In genomic region chr1:211683396-211684297, GRCh38 we compare ENCODE assay signal across 1 cellular context.
TF ChIP-seq lines count a peak whose summit lies in the region.

No MANE protein-coding gene starts in this region.

TF ChIP-seq in GM12878, 131 proteins besides CTCF, POLR2A, EP300 and RAD21 (continued from another document):
- TF ChIP-seq, protein P1, sequence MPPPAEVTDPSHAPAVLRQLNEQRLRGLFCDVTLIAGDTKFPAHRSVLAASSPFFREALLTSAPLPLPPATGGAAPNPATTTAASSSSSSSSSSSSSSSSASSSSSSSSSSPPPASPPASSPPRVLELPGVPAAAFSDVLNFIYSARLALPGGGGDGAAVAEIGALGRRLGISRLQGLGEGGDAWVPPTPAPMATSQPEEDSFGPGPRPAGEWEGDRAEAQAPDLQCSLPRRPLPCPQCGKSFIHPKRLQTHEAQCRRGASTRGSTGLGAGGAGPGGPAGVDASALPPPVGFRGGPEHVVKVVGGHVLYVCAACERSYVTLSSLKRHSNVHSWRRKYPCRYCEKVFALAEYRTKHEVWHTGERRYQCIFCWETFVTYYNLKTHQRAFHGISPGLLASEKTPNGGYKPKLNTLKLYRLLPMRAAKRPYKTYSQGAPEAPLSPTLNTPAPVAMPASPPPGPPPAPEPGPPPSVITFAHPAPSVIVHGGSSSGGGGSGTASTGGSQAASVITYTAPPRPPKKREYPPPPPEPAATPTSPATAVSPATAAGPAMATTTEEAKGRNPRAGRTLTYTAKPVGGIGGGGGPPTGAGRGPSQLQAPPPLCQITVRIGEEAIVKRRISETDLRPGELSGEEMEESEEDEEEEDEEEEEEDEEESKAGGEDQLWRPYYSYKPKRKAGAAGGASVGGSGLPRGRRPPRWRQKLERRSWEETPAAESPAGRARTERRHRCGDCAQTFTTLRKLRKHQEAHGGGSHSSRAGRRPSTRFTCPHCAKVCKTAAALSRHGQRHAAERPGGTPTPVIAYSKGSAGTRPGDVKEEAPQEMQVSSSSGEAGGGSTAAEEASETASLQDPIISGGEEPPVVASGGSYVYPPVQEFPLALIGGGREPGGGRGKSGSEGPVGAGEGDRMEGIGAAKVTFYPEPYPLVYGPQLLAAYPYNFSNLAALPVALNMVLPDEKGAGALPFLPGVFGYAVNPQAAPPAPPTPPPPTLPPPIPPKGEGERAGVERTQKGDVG (CRISPR knock-in tag; IDR thresholded peaks at IDR 0.05): no peak
- no peak for TF ChIP-seq SP1 (IDR thresholded peaks at IDR 0.05; ENCODE audit: low read depth, low read length)
- peak in 1 of 2 experiments; percentile 41; a peak in 1 of 4 replicates for TF ChIP-seq SRF (IDR thresholded peaks at IDR 0.05; ENCODE audit: low read depth in 2 of 2, low read length in 2 of 2)
